ENCODE assay signal across 12 cellular contexts in the genomic region with DNA sequence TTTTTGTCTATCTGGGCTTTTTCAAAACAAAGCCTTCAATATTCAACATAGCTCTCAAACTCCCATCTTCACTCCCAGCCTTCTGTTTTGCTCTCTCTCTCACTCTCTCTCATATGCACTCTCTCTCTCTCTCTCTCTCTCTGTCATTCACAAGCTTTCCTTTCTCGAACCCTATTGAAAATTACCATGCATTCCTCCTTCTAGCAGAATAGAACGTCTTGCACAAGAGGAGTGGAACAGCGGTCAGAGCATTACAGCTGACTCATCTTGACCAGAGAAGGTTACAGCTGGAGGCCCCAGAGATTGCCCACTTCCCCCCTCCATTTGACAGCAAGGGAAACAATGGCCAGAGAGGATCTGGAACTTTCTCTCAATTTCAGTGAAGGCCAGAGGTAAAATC. TPM values are rescaled to one million over a fixed set of nuclear protein-coding genes. Genes with fewer than 3 reads are reported as not detected.
DNase-seq lines count a peak whose midpoint lies in the region; ATAC-seq and TF ChIP-seq lines count a peak whose summit lies in the region.
"Had no signal": no experiment of that assay in that cellular context is flagged by ENCODE, and none has a peak within 500 bp of the region (broad histone marks: within the 10 kb centered on the region; RNA-seq: fewer than 3 reads in every experiment).

No MANE protein-coding gene starts in this region.

- TF ChIP-seq CTCF in choroid plexus epithelial cell (conservative IDR thresholded peaks at IDR 0.05; ENCODE audit: low read depth, low read length) (no peak), omental fat pad (IDR thresholded peaks at IDR 0.05) (no peak)

- H3K4me3 ChIP-seq in choroid plexus epithelial cell (ENCODE audit: low read depth, low read length): no peak overlapping the region

- DNase-seq in EH (ENCODE audit: low read depth) (peak; percentile 89), NOMO-1 (lab: John Stamatoyannopoulos, UW; ENCODE audit: unreplicated experiment in 2 of 2) (peak; percentile 73 to 83), choroid plexus epithelial cell (ENCODE audit: low read depth) (peak; percentile 99), omental fat pad (ENCODE audit: low spot score) (no peak), NCI-H2196 (lab: John Stamatoyannopoulos, UW; ENCODE audit: unreplicated experiment) (no peak), left lobe of liver (ENCODE audit: low spot score) (no peak), C1 segment of cervical spinal cord (lab: John Stamatoyannopoulos, UW) (no peak), amygdala (lab: John Stamatoyannopoulos, UW) (no peak)
- DNase-seq: activated CD4-positive, alpha-beta T cell treated with anti-CD3 and anti-CD28 coated beads, Interleukin-2, amount 10 ng/mL, durations not matched to agents 7 days and 5 days; activated naive CD8-positive, alpha-beta T cell treated with anti-CD3 and anti-CD28 coated beads, Interleukin-2, amount 50 U/mL, for 24 hours; NCI-H1694; SHP77 had no signal

- ATAC-seq in omental fat pad (ENCODE audit: low FRiP score) (peak; percentile 79), left lobe of liver (no peak)
- ATAC-seq: activated naive CD8-positive, alpha-beta T cell treated with anti-CD3 and anti-CD28 coated beads, Interleukin-2, amount 50 U/mL, for 24 hours had no signal

RNA-seq across cellular contexts. Expression of a gene that starts 51.0 kb away (rescaled TPM):
- total RNA-seq in omental fat pad (100 to 1,000 TPM in 3 of 4 donors, 10 to 100 TPM in 1; 95.9 to 388 (median 126) TPM), left lobe of liver (21.9 TPM)

Comparison
In these comparisons a context has a peak if more than half of its experiments do, and no peak if none do; other contexts are left out.
1. DNase-seq: peak in EH (single experiment), NOMO-1 (2 of 2) and choroid plexus epithelial cell (single experiment); none in omental fat pad (single experiment), NCI-H2196 (single experiment), left lobe of liver (single experiment), C1 segment of cervical spinal cord (0 of 14) and amygdala (0 of 56).